In genomic region chr17:63476494-63476856, GRCh38 we compare ENCODE assay signal across 8 cellular contexts. TPM values are rescaled to one million over a fixed set of nuclear protein-coding genes. Genes with fewer than 3 reads are reported as not detected.
DNase-seq lines count a peak whose midpoint lies in the region; ATAC-seq, FAIRE-seq and TF ChIP-seq lines count a peak whose summit lies in the region.

No MANE protein-coding gene starts in this region.

- peak overlapping the region in 1 of 2 donors; percentile 43 for H3K4me3 ChIP-seq in CD4-positive, alpha-beta memory T cell (ENCODE audit: low read length in 2 of 2)
- peak overlapping the region; percentile 68 for H3K4me3 ChIP-seq in HUES48 (ENCODE audit: low read depth, low read length)
- peak overlapping the region; percentile 76 for H3K4me3 ChIP-seq in adipocyte (ENCODE audit: low read length)
- peak overlapping the region in 1 of 3 experiments; percentile 54 for H3K4me3 ChIP-seq in keratinocyte (ENCODE audit: control insufficient read depth in 2 of 3, extremely low read depth in 1 of 3, insufficient read depth in 2 of 3, low read depth in 1 of 3, low read length in 3 of 3)
- H3K4me3 ChIP-seq in tibial nerve: peak overlapping the region; percentile 17 to 57 (median 42)

- no peak for ATAC-seq in HG03378 (IDR thresholded peaks at IDR 0.05; ENCODE audit: unreplicated experiment)

- H3K36me3 ChIP-seq in CD4-positive, alpha-beta memory T cell (ENCODE audit: insufficient read depth, low read length): no peaks in the 10 kb centered on the region
- no peaks in the 10 kb centered on the region for H3K36me3 ChIP-seq in HUES48 (ENCODE audit: control insufficient read depth, insufficient read depth, low read length)
- no peaks in the 10 kb centered on the region for H3K36me3 ChIP-seq in adipocyte (ENCODE audit: control insufficient read depth, insufficient read depth, low read length, severe bottlenecking)
- H3K36me3 ChIP-seq in keratinocyte (ENCODE audit: control insufficient read depth in 2 of 2, extremely low read depth in 1 of 2, insufficient read depth in 2 of 2, low read length in 2 of 2): no peaks in the 10 kb centered on the region
- no peaks in the 10 kb centered on the region for H3K36me3 ChIP-seq in tibial nerve

- peaks cover 8% of the 10 kb centered on the region for H3K27me3 ChIP-seq in CD4-positive, alpha-beta memory T cell (ENCODE audit: insufficient read depth, low read length)
- H3K27me3 ChIP-seq in HUES48 (ENCODE audit: control insufficient read depth, insufficient read depth, low read length) (peaks cover 24% of the 10 kb centered on the region), adipocyte (replicated peaks; ENCODE audit: control insufficient read depth, insufficient read depth, low read length) (no peaks in the 10 kb centered on the region), keratinocyte (ENCODE audit: control insufficient read depth, extremely low read depth, insufficient read depth, low read length) (peaks cover 30% of the 10 kb centered on the region), tibial nerve (peaks cover 0 to 43% of the 10 kb centered on the region in 2 donors)

- H3K27me3 Mint-ChIP-seq in CD4-positive, alpha-beta memory T cell: no peaks in the 10 kb centered on the region

- no peaks in the 10 kb centered on the region for H3K9me3 ChIP-seq in CD4-positive, alpha-beta memory T cell (ENCODE audit: control insufficient read depth in 1 of 2, low read length in 2 of 2)
- H3K9me3 ChIP-seq in HUES48 (ENCODE audit: control insufficient read depth, insufficient read depth, low read length) (no peaks in the 10 kb centered on the region), adipocyte (ENCODE audit: control insufficient read depth, low read length) (no peaks in the 10 kb centered on the region), keratinocyte (ENCODE audit: control insufficient read depth, low read depth, low read length) (no peaks in the 10 kb centered on the region), tibial nerve (no peaks in the 10 kb centered on the region)

- H3K4me1 ChIP-seq in CD4-positive, alpha-beta memory T cell (ENCODE audit: insufficient read depth, low read length): peaks cover 27% of the 10 kb centered on the region
- H3K4me1 ChIP-seq in HUES48 (ENCODE audit: control insufficient read depth, insufficient read depth, low read length) (peaks cover 25% of the 10 kb centered on the region), adipocyte (ENCODE audit: control insufficient read depth, insufficient read depth, low read length) (peaks cover 14% of the 10 kb centered on the region), keratinocyte (ENCODE audit: control insufficient read depth, extremely low read depth, insufficient read depth, low read length) (peaks cover 17% of the 10 kb centered on the region), tibial nerve (peaks cover 0 to 31% (median 13%) of the 10 kb centered on the region in 4 donors)

- no peak overlapping the region for H3K27ac Mint-ChIP-seq in CD4-positive, alpha-beta memory T cell

- peak in 1 of 5 donors; percentile 11 for DNase-seq in CD4-positive, alpha-beta memory T cell
- peak; percentile 34 for DNase-seq in adipocyte (ENCODE audit: low read depth)
- DNase-seq in keratinocyte (ENCODE audit: low read depth, low spot score): no peak
- no peak for DNase-seq in tibial nerve (ENCODE audit: low spot score in 2 of 2)
- DNase-seq in GOT3 (lab: John Stamatoyannopoulos, UW): no peak
- DNase-seq in inferior parietal cortex (ENCODE audit: extremely low spot score): no peak

- FAIRE-seq in keratinocyte (lab: Jason Lieb, UNC): no peak

- H3K9ac ChIP-seq in HUES48 (ENCODE audit: low read depth, low read length) (no peak overlapping the region), adipocyte (ENCODE audit: low read length) (no peak overlapping the region), keratinocyte (ENCODE audit: control insufficient read depth, extremely low read depth, insufficient read depth, low read length) (no peak overlapping the region)

- intact Hi-C loops in CD4-positive, alpha-beta memory T cell (cut with micrococcal nuclease): loop anchor here (2.0 kb wide), 1 partner anchor 30 kb away; the partner anchor contains the start of gene CYB561

- peaks cover 8 to 34% (median 16%) of the 10 kb centered on the region in 4 donors for H3K4me1 Mint-ChIP-seq in CD4-positive, alpha-beta memory T cell

- CTCF ChIA-PET in CD4-positive, alpha-beta memory T cell (lab: Charles Lee; ENCODE audit: partially characterized antibody): interaction anchor here (0.6 to 8.8 kb wide), 9 partner anchors 22 to 372 kb away, joined by 3 to 339 read pairs (median 5); partner anchors contain the start of gene CYB561

- TF ChIP-seq EP300 in tibial nerve (IDR thresholded peaks at IDR 0.05): no peak

- no peak for TF ChIP-seq CTCF in keratinocyte (optimal IDR thresholded peaks at IDR 0.05 in 1 of 3, IDR thresholded peaks at IDR 0.05 in 1 of 3, conservative IDR thresholded peaks at IDR 0.05 in 1 of 3; ENCODE audit: extremely low read depth in 1 of 3, insufficient read depth in 2 of 3, low read length in 3 of 3)
- TF ChIP-seq CTCF in tibial nerve (IDR thresholded peaks at IDR 0.05): no peak

- no peaks in the 10 kb centered on the region for H3K79me2 ChIP-seq in keratinocyte (ENCODE audit: control insufficient read depth, insufficient read depth, low read length)

- dilution Hi-C loops in keratinocyte (cut with MboI; ENCODE audit: extremely low pct_ligation_motif_present, low sequenced_read_pairs): no loop called here

- WGBS in tibial nerve, 2 donors: 2 to 3% methylated on average over 8 to 19 of the region's 34 CpGs

- H4K20me1 ChIP-seq in keratinocyte (ENCODE audit: control insufficient read depth, extremely low read depth, insufficient read depth, low read length): no peaks in the 10 kb centered on the region

- POLR2A ChIA-PET in CD4-positive, alpha-beta memory T cell (lab: Charles Lee; ENCODE audit: partially characterized antibody): interaction anchor here (1.1 to 6.7 kb wide), 10 partner anchors 24 to 218 kb away, joined by 3 to 125 read pairs (median 22); partner anchors contain the start of genes CYB561 and TACO1

- peak overlapping the region; percentile 41 to 83 (median 68) for H3K4me3 Mint-ChIP-seq in CD4-positive, alpha-beta memory T cell

- no peak overlapping the region for H3K27ac ChIP-seq in CD4-positive, alpha-beta memory T cell (ENCODE audit: low read depth, low read length)
- H3K27ac ChIP-seq in HUES48 (ENCODE audit: low read depth, low read length) (no peak overlapping the region), keratinocyte (ENCODE audit: control insufficient read depth, insufficient read depth, low read length) (no peak overlapping the region), tibial nerve (peak overlapping the region in 2 of 4 donors; percentile 46 to 64)

- H3K36me3 Mint-ChIP-seq in CD4-positive, alpha-beta memory T cell: peaks cover 0 to 6% of the 10 kb centered on the region in 2 donors

- H3K9me3 Mint-ChIP-seq in CD4-positive, alpha-beta memory T cell: no peaks in the 10 kb centered on the region

- H3K4me2 ChIP-seq in keratinocyte (ENCODE audit: control insufficient read depth, extremely low read depth, insufficient read depth, low read depth, low read length): peak overlapping the region; percentile 58

- no peak for TF ChIP-seq POLR2A in tibial nerve (IDR thresholded peaks at IDR 0.05)

- no peak overlapping the region for H2AFZ ChIP-seq in keratinocyte (ENCODE audit: control insufficient read depth, low read length)

- H3K9me1 ChIP-seq in keratinocyte (ENCODE audit: control insufficient read depth, extremely low read depth, insufficient read depth, low read length): no peaks in the 10 kb centered on the region

RNA-seq across cellular contexts. Expression of gene ACE, which starts 0.4 kb away (rescaled TPM):
- 10 to 100 TPM; 56.7 TPM for total RNA-seq in CD4-positive, alpha-beta memory T cell
- polyA plus RNA-seq in CD4-positive, alpha-beta memory T cell: 1 to 10 TPM; 1.8 to 7.5 TPM
- 0.05 to 0.07 TPM in 2 of 3 replicates, not detected in the other for polyA plus RNA-seq in keratinocyte
- polyA plus RNA-seq in keratinocyte (2011; ENCODE audit: low read depth): not detected
- polyA plus RNA-seq in keratinocyte (2011; cell fraction: cytosol; rRNA removed): not detected in 2 replicates
- polyA plus RNA-seq in keratinocyte (2011; cell fraction: nucleus; rRNA removed): 0.20 TPM in 1 of 2 replicates, not detected in the other
- 0.03 TPM in 1 of 2 replicates, not detected in the other for polyA plus RNA-seq in keratinocyte (2012; ENCODE audit: low replicate concordance)
- polyA minus RNA-seq in keratinocyte: not detected in 3 replicates
- polyA minus RNA-seq in keratinocyte (2011; cell fraction: cytosol; rRNA and poly(A)+ RNA removed): not detected
- polyA minus RNA-seq in keratinocyte (2011; cell fraction: nucleus; rRNA and poly(A)+ RNA removed): 0.95 TPM in 1 of 2 replicates, not detected in the other
- 10 to 100 TPM in 2 of 4 donors, 1 to 10 TPM in 2; 7.5 to 35.3 (median 14.1) TPM for total RNA-seq in tibial nerve

RNA-seq across cellular contexts. Expression of gene CYB561, which starts 30.4 kb away (rescaled TPM):
- total RNA-seq in CD4-positive, alpha-beta memory T cell: 10 to 100 TPM; 81.0 to 83.7 TPM
- polyA plus RNA-seq in CD4-positive, alpha-beta memory T cell: 10 to 100 TPM; 34.1 to 42.1 TPM
- 14.4 to 21.8 TPM (median 19.4 TPM) in 3 replicates for polyA plus RNA-seq in keratinocyte
- polyA plus RNA-seq in keratinocyte (2011; ENCODE audit: low read depth): 7.0 TPM
- polyA plus RNA-seq in keratinocyte (2011; cell fraction: cytosol; rRNA removed): 13.6 and 18.2 TPM in 2 replicates
- polyA plus RNA-seq in keratinocyte (2011; cell fraction: nucleus; rRNA removed): 28.7 and 32.5 TPM in 2 replicates
- 11.0 and 22.3 TPM in 2 replicates for polyA plus RNA-seq in keratinocyte (2012; ENCODE audit: low replicate concordance)
- 20.9 to 62.2 TPM (median 35.4 TPM) in 3 replicates for polyA minus RNA-seq in keratinocyte
- 24.7 TPM for polyA minus RNA-seq in keratinocyte (2011; cell fraction: cytosol; rRNA and poly(A)+ RNA removed)
- polyA minus RNA-seq in keratinocyte (2011; cell fraction: nucleus; rRNA and poly(A)+ RNA removed): 23.8 and 27.4 TPM in 2 replicates
- total RNA-seq in tibial nerve: 10 to 100 TPM; 21.4 to 52.5 (median 35.0) TPM

RNA-seq across cellular contexts. Expression of gene KCNH6, which starts 46.7 kb away (rescaled TPM):
- not detected for total RNA-seq in CD4-positive, alpha-beta memory T cell
- not detected for polyA plus RNA-seq in CD4-positive, alpha-beta memory T cell
- polyA plus RNA-seq in keratinocyte: not detected in 3 replicates
- polyA plus RNA-seq in keratinocyte (2011; ENCODE audit: low read depth): not detected
- not detected in 2 replicates for polyA plus RNA-seq in keratinocyte (2011; cell fraction: cytosol; rRNA removed)
- not detected in 2 replicates for polyA plus RNA-seq in keratinocyte (2011; cell fraction: nucleus; rRNA removed)
- not detected in 2 replicates for polyA plus RNA-seq in keratinocyte (2012; ENCODE audit: low replicate concordance)
- not detected in 3 replicates for polyA minus RNA-seq in keratinocyte
- not detected for polyA minus RNA-seq in keratinocyte (2011; cell fraction: cytosol; rRNA and poly(A)+ RNA removed)
- not detected in 2 replicates for polyA minus RNA-seq in keratinocyte (2011; cell fraction: nucleus; rRNA and poly(A)+ RNA removed)
- not detected for total RNA-seq in tibial nerve
